ENCODE assay signal across 35 cellular contexts in genomic region chr14:24910408-24910986, GRCh38.
"Had no signal": no experiment of that assay in that cellular context is flagged by ENCODE, and none has a peak within 500 bp of the region (broad histone marks: within the 10 kb centered on the region; RNA-seq: fewer than 3 reads in every experiment).

No MANE protein-coding gene starts in this region.

- H3K27me3 Mint-ChIP-seq: brain had no signal

- H3K4me1 Mint-ChIP-seq: activated CD4-positive, alpha-beta T cell treated with anti-CD3 and anti-CD28 coated beads for 36 hours; activated CD4-positive, alpha-beta T cell treated with anti-CD3 and anti-CD28 coated beads, Interleukin-2, amount 10 ng/mL, durations not matched to agents 24 days and 14 days; activated CD8-positive, alpha-beta memory T cell treated with anti-CD3 and anti-CD28 coated beads, Interleukin-2, amount 10 ng/mL, durations not matched to agents 7 days and 5 days; activated naive CD4-positive, alpha-beta T cell treated with anti-CD3 and anti-CD28 coated beads, Interleukin-2, amount 50 U/mL, for 24 hours; activated naive CD8-positive, alpha-beta T cell treated with anti-CD3 and anti-CD28 coated beads for 36 hours; activated naive CD8-positive, alpha-beta T cell treated with anti-CD3 and anti-CD28 coated beads, Interleukin-2, amount 50 U/mL, for 24 hours had no signal

- ATAC-seq: activated CD4-positive, alpha-beta T cell treated with anti-CD3 and anti-CD28 coated beads for 36 hours; activated CD8-positive, alpha-beta memory T cell treated with anti-CD3 and anti-CD28 coated beads, Interleukin-2, amount 10 ng/mL, durations not matched to agents 7 days and 5 days; activated CD8-positive, alpha-beta T cell treated with anti-CD3 and anti-CD28 coated beads, Interleukin-2, amount 10 ng/mL, durations not matched to agents 7 days and 5 days; activated naive CD8-positive, alpha-beta T cell treated with anti-CD3 and anti-CD28 coated beads, Interleukin-2, amount 50 U/mL, for 24 hours; effector memory CD8-positive, alpha-beta T cell; gastrocnemius medialis had no signal

- DNase-seq: activated CD4-positive, alpha-beta memory T cell treated with anti-CD3 and anti-CD28 coated beads for 36 hours; activated CD4-positive, alpha-beta T cell treated with anti-CD3 and anti-CD28 coated beads for 36 hours; activated CD4-positive, alpha-beta T cell treated with anti-CD3 and anti-CD28 coated beads, Interleukin-2, amount 10 ng/mL, durations not matched to agents 24 days and 14 days; activated CD4-positive, CD25-positive, alpha-beta regulatory T cell; activated CD4-positive, CD25-positive, alpha-beta regulatory T cell treated with anti-CD3 and anti-CD28 coated beads, Interleukin-2, amount 50 U/mL, for 72 hours; activated CD8-positive, alpha-beta memory T cell treated with anti-CD3 and anti-CD28 coated beads, Interleukin-2, amount 10 ng/mL, durations not matched to agents 7 days and 5 days; activated CD8-positive, alpha-beta memory T cell treated with anti-CD3 and anti-CD28 coated beads, Interleukin-2, amount 50 U/mL, for 4 hours; activated CD8-positive, alpha-beta T cell treated with anti-CD3 and anti-CD28 coated beads, Interleukin-2, amount 10 ng/mL, durations not matched to agents 7 days and 5 days; activated effector memory CD4-positive, alpha-beta T cell treated with anti-CD3 and anti-CD28 coated beads, Interleukin-2, amount 50 U/mL, for 16 hours; activated naive CD4-positive, alpha-beta T cell treated with anti-CD3 and anti-CD28 coated beads for 36 hours; activated naive CD8-positive, alpha-beta T cell treated with anti-CD3 and anti-CD28 coated beads for 36 hours; activated naive CD8-positive, alpha-beta T cell treated with anti-CD3 and anti-CD28 coated beads, Interleukin-2, amount 50 U/mL, for 24 hours; activated T-cell treated with anti-CD3 and anti-CD28 coated beads, Interleukin-2, amount 50 U/mL, for 1 hour; activated T-cell treated with anti-CD3 and anti-CD28 coated beads, Interleukin-2, amount 50 U/mL, for 48 hours; adrenal gland; amygdala; aorta; central memory CD4-positive, alpha-beta T cell; dermis blood vessel endothelial cell; effector CD4-positive, alpha-beta T cell; effector memory CD8-positive, alpha-beta T cell; erythroblast; foreskin keratinocyte; gastrocnemius medialis; glutamatergic neuron; heart left ventricle; T-helper 2 cell had no signal

- H3K27ac Mint-ChIP-seq: activated CD4-positive, alpha-beta memory T cell treated with anti-CD3 and anti-CD28 coated beads for 36 hours; activated CD4-positive, alpha-beta T cell treated with anti-CD3 and anti-CD28 coated beads for 36 hours; activated CD4-positive, alpha-beta T cell treated with anti-CD3 and anti-CD28 coated beads, Interleukin-2, amount 10 ng/mL, durations not matched to agents 24 days and 14 days; activated CD8-positive, alpha-beta memory T cell treated with anti-CD3 and anti-CD28 coated beads, Interleukin-2, amount 10 ng/mL, durations not matched to agents 7 days and 5 days; activated CD8-positive, alpha-beta T cell treated with anti-CD3 and anti-CD28 coated beads, Interleukin-2, amount 10 ng/mL, durations not matched to agents 7 days and 5 days; activated naive CD4-positive, alpha-beta T cell treated with anti-CD3 and anti-CD28 coated beads for 36 hours; activated naive CD4-positive, alpha-beta T cell treated with anti-CD3 and anti-CD28 coated beads, Interleukin-2, amount 50 U/mL, for 24 hours; activated naive CD8-positive, alpha-beta T cell treated with anti-CD3 and anti-CD28 coated beads for 36 hours; activated naive CD8-positive, alpha-beta T cell treated with anti-CD3 and anti-CD28 coated beads, Interleukin-2, amount 50 U/mL, for 24 hours; activated T-helper 1 cell treated with anti-CD3 and anti-CD28 coated beads, Interleukin-12 subunit alpha, Interleukin-12 subunit beta, Interleukin-2, Interleukin-4 antibody, amounts not matched to agents 30 ng/mL and 10 ng/mL and 1 ng/mL, durations not matched to agents 14 hours and 24 hours and 36 hours; activated T-helper 2 cell treated with anti-CD3 and anti-CD28 coated beads, Interferon-gamma antibody, Interleukin-2, Interleukin-4, amounts not matched to agents 10 μg/mL and 5 μg/mL and 100 μg/mL, durations not matched to agents 14 hours and 24 hours and 36 hours; effector memory CD8-positive, alpha-beta T cell had no signal

- H3K36me3 Mint-ChIP-seq: activated CD4-positive, alpha-beta memory T cell treated with anti-CD3 and anti-CD28 coated beads for 36 hours; activated CD8-positive, alpha-beta memory T cell treated with anti-CD3 and anti-CD28 coated beads, Interleukin-2, amount 10 ng/mL, durations not matched to agents 7 days and 5 days; activated naive CD4-positive, alpha-beta T cell treated with anti-CD3 and anti-CD28 coated beads, Interleukin-2, amount 50 U/mL, for 24 hours; activated naive CD8-positive, alpha-beta T cell treated with anti-CD3 and anti-CD28 coated beads for 36 hours; brain had no signal

- H3K27ac ChIP-seq: adrenal gland, breast epithelium, cardiac muscle cell, coronary artery, foreskin keratinocyte, gastrocnemius medialis had no signal

- H3K4me1 ChIP-seq: breast epithelium, foreskin keratinocyte, gastrocnemius medialis had no signal

- H3K9me3 Mint-ChIP-seq: activated CD4-positive, alpha-beta memory T cell treated with anti-CD3 and anti-CD28 coated beads for 36 hours; activated CD4-positive, alpha-beta T cell treated with anti-CD3 and anti-CD28 coated beads, Interleukin-2, amount 10 ng/mL, durations not matched to agents 24 days and 14 days; activated naive CD4-positive, alpha-beta T cell treated with anti-CD3 and anti-CD28 coated beads for 36 hours; activated naive CD4-positive, alpha-beta T cell treated with anti-CD3 and anti-CD28 coated beads, Interleukin-2, amount 50 U/mL, for 24 hours; activated naive CD8-positive, alpha-beta T cell treated with anti-CD3 and anti-CD28 coated beads for 36 hours; activated naive CD8-positive, alpha-beta T cell treated with anti-CD3 and anti-CD28 coated beads, Interleukin-2, amount 50 U/mL, for 24 hours; activated T-helper 1 cell treated with anti-CD3 and anti-CD28 coated beads, Interleukin-12 subunit alpha, Interleukin-12 subunit beta, Interleukin-2, Interleukin-4 antibody, amounts not matched to agents 30 ng/mL and 10 ng/mL and 1 ng/mL, durations not matched to agents 14 hours and 24 hours and 36 hours; activated T-helper 2 cell treated with anti-CD3 and anti-CD28 coated beads, Interferon-gamma antibody, Interleukin-2, Interleukin-4, amounts not matched to agents 10 μg/mL and 5 μg/mL and 100 μg/mL, durations not matched to agents 14 hours and 24 hours and 36 hours; brain; effector memory CD8-positive, alpha-beta T cell had no signal

- H3K4me3 Mint-ChIP-seq: activated CD4-positive, alpha-beta memory T cell treated with anti-CD3 and anti-CD28 coated beads for 36 hours; activated CD4-positive, alpha-beta T cell treated with anti-CD3 and anti-CD28 coated beads for 36 hours; activated CD4-positive, alpha-beta T cell treated with anti-CD3 and anti-CD28 coated beads, Interleukin-2, amount 10 ng/mL, durations not matched to agents 24 days and 14 days; activated CD8-positive, alpha-beta memory T cell treated with anti-CD3 and anti-CD28 coated beads, Interleukin-2, amount 10 ng/mL, durations not matched to agents 7 days and 5 days; activated CD8-positive, alpha-beta T cell treated with anti-CD3 and anti-CD28 coated beads, Interleukin-2, amount 10 ng/mL, durations not matched to agents 7 days and 5 days; activated naive CD4-positive, alpha-beta T cell treated with anti-CD3 and anti-CD28 coated beads for 36 hours; activated naive CD4-positive, alpha-beta T cell treated with anti-CD3 and anti-CD28 coated beads, Interleukin-2, amount 50 U/mL, for 24 hours; activated naive CD8-positive, alpha-beta T cell treated with anti-CD3 and anti-CD28 coated beads for 36 hours; activated naive CD8-positive, alpha-beta T cell treated with anti-CD3 and anti-CD28 coated beads, Interleukin-2, amount 50 U/mL, for 24 hours; activated T-helper 1 cell treated with anti-CD3 and anti-CD28 coated beads, Interleukin-12 subunit alpha, Interleukin-12 subunit beta, Interleukin-2, Interleukin-4 antibody, amounts not matched to agents 30 ng/mL and 10 ng/mL and 1 ng/mL, durations not matched to agents 14 hours and 24 hours and 36 hours; effector memory CD8-positive, alpha-beta T cell had no signal

- H3K27me3 ChIP-seq: adrenal gland, breast epithelium, cardiac muscle cell, esophagus muscularis mucosa, foreskin keratinocyte, gastrocnemius medialis, heart left ventricle had no signal

- H3K9me3 ChIP-seq: adrenal gland, breast epithelium, esophagus muscularis mucosa, gastrocnemius medialis, heart left ventricle had no signal

- H3K4me3 ChIP-seq: adrenal gland, breast epithelium, cardiac muscle cell, coronary artery, gastrocnemius medialis had no signal

- H3K36me3 ChIP-seq: adrenal gland, breast epithelium, cardiac muscle cell, esophagus muscularis mucosa, gastrocnemius medialis, heart left ventricle had no signal
